ENCODE assay signal across 9 cellular contexts in the genomic region with DNA sequence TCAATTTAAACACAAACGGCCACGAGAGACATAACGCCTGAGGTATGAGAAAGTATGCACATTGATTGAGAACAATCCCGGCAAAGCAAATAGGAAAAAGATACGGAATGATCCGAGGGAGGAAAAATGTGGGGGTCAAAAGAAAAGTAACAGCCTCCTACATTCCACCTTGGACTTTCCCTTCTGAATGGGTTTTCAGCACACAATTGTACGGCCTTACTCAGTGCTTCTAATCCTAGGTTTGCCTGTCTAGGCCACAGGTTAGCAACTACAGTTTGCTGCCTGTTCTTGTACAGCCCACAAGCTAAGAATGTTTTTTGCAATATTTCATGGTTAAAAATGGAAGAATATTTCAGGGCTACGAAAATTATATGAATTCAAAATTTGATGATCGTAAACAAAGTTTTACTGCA. TPM values are rescaled to one million over a fixed set of nuclear protein-coding genes. Genes with fewer than 3 reads are reported as not detected.
A peak's percentile ranks its signal among the peaks of the same experiment; 100 is the strongest.
DNase-seq lines count a peak whose midpoint lies in the region; ATAC-seq, FAIRE-seq and TF ChIP-seq lines count a peak whose summit lies in the region.
"Had no signal": no experiment of that assay in that cellular context is flagged by ENCODE, and none has a peak within 500 bp of the region (broad histone marks: within the 10 kb centered on the region; RNA-seq: fewer than 3 reads in every experiment).

No MANE protein-coding gene starts in this region.

- no peak overlapping the region for H2BK5ac ChIP-seq in H1 (ENCODE audit: low read depth, low read length)

- FAIRE-seq in H1 (lab: Jason Lieb, UNC): no peak

- WGBS in heart right ventricle, 2 donors: 35 to 37% methylated on average over 9 of the region's 9 CpGs
- whole genome bisulfite sequencing in H1 (ENCODE audit: extremely low coverage in 1 of 2, insufficient coverage in 1 of 2, insufficient read length in 1 of 2, insufficient replicate concordance in 2 of 2, low coverage in 1 of 2, low lambda C conversion rate in 2 of 2, missing lambda C conversion rate in 1 of 2), 2 experiments: 73% methylated on average over 9 of the region's 9 CpGs; no CpG with 5 or more reads in 1 of the 2 experiments

- peak overlapping the region; percentile 87 to 96 (median 94) for H3K27ac ChIP-seq in heart right ventricle
- H3K27ac ChIP-seq in H1 (ENCODE audit: low read depth, low read length): no peak overlapping the region
- peak overlapping the region; percentile 69 for H3K27ac ChIP-seq in muscle layer of colon (ENCODE audit: low read depth, low read length)
- peak overlapping the region; percentile 66 to 93 for H3K27ac ChIP-seq in uterus

- TF ChIP-seq POLR2A in H1 (IDR thresholded peaks at IDR 0.05; ENCODE audit: control extremely low read depth in 1 of 2, low read depth in 2 of 2, low read length in 2 of 2) (no peak), uterus (IDR thresholded peaks at IDR 0.05) (no peak)

- peaks cover 11% of the 10 kb centered on the region for H3K23me2 ChIP-seq in H1 (ENCODE audit: low read depth, low read length)

- DNase-seq in heart right ventricle (no peak), cardiac septum (ENCODE audit: low spot score) (no peak), H1 (ENCODE audit: low read depth in 1 of 2, low spot score in 2 of 2) (no peak), uterus (no peak), inferior parietal cortex (ENCODE audit: extremely low spot score) (no peak)
- no peak for DNase-seq in stimulated activated CD4-positive, alpha-beta T cell treated with anti-CD3 and anti-CD28 coated beads, Interleukin-15, amount 100 ng/mL, for 24 hours
- DNase-seq: CD4-positive, CD25-positive, alpha-beta regulatory T cell had no signal

- no peak for TF ChIP-seq CTCF in heart right ventricle (IDR thresholded peaks at IDR 0.05)
- no peak for TF ChIP-seq CTCF in H1 (IDR thresholded peaks at IDR 0.05; ENCODE audit: control extremely low read depth in 1 of 3, insufficient read depth in 1 of 3, low read depth in 1 of 3, low read length in 3 of 3)
- no peak for TF ChIP-seq CTCF in uterus (IDR thresholded peaks at IDR 0.05)

- peak overlapping the region; percentile 93 for H2AFZ ChIP-seq in H1 (ENCODE audit: low read length)

- H4K20me1 ChIP-seq in H1 (replicated peaks in 1 of 2; ENCODE audit: control insufficient read depth in 1 of 2, insufficient read depth in 2 of 2, low read length in 2 of 2): no peaks in the 10 kb centered on the region

- H4K8ac ChIP-seq in H1 (ENCODE audit: extremely low read depth, insufficient read depth, low read length): no peak overlapping the region

- H3K79me1 ChIP-seq in H1 (ENCODE audit: low read depth, low read length): no peaks in the 10 kb centered on the region; the same call in 1 of the 2 replicates

- H3K9me3 ChIP-seq in heart right ventricle: peaks cover 0 to 7% (median 0%) of the 10 kb centered on the region in 11 donors
- no peaks in the 10 kb centered on the region for H3K9me3 ChIP-seq in H1 (ENCODE audit: insufficient read depth in 2 of 2, low read depth in 1 of 2, low read length in 1 of 2)
- H3K9me3 ChIP-seq in muscle layer of colon (ENCODE audit: low read length): no peaks in the 10 kb centered on the region
- no peaks in the 10 kb centered on the region for H3K9me3 ChIP-seq in uterus

- H3K9ac ChIP-seq in H1 (replicated peaks in 1 of 4; ENCODE audit: extremely low read depth in 1 of 4, low read depth in 3 of 4, low read length in 3 of 4) (peak overlapping the region in 2 of 4 experiments; percentile 43 to 78; a peak in 2 of 7 replicates), muscle layer of colon (ENCODE audit: low read length) (peak overlapping the region; percentile 7)

- no peak overlapping the region for H4K5ac ChIP-seq in H1 (ENCODE audit: insufficient read length, low read depth, low read length)

- H3K4ac ChIP-seq in H1 (replicated peaks; ENCODE audit: insufficient read length, low read depth, low read length): no peak overlapping the region

- H2BK15ac ChIP-seq in H1 (ENCODE audit: low read length): no peak overlapping the region

- H3K18ac ChIP-seq in H1 (ENCODE audit: extremely low read depth, low read length): peak overlapping the region; percentile 0; the same call in 1 of the 2 replicates

- TF ChIP-seq RAD21 in H1 (IDR thresholded peaks at IDR 0.05 in 1 of 2, conservative IDR thresholded peaks at IDR 0.05 in 1 of 2; ENCODE audit: low read depth in 2 of 2, low read length in 2 of 2): no peak

- H2AK5ac ChIP-seq in H1 (ENCODE audit: low read depth, low read length): no peak overlapping the region

- no peak overlapping the region for H3K56ac ChIP-seq in H1 (replicated peaks; ENCODE audit: insufficient read length, low read depth, low read length)

- intact Hi-C loops in heart right ventricle (cut with DNase I) (no loop called here), cardiac septum (cut with DNase I) (no loop called here), uterus (cut with DNase I; ENCODE audit: low total_unique reads) (no loop called here)

- CTCF ChIA-PET in H1 (lab: Charles Lee; ENCODE audit: partially characterized antibody): interaction anchor here (0.8 to 9.1 kb wide), 14 partner anchors 10 to 887 kb away, joined by 3 to 78 read pairs (median 5); partner anchors contain the start of gene RNF20

- no peak overlapping the region for H2BK20ac ChIP-seq in H1 (ENCODE audit: low read length)

- peaks cover 0 to 10% of the 10 kb centered on the region in 2 experiments; a peak in 1 of 4 replicates for H3K79me2 ChIP-seq in H1 (ENCODE audit: control insufficient read depth in 1 of 2, insufficient read depth in 2 of 2, low read length in 2 of 2)

- H2BK120ac ChIP-seq in H1 (replicated peaks; ENCODE audit: low read depth, low read length): no peak overlapping the region

- H4K91ac ChIP-seq in H1 (replicated peaks; ENCODE audit: insufficient read length, low read length): no peak overlapping the region

- peak overlapping the region; percentile 57 to 84 (median 74) for H3K4me3 ChIP-seq in heart right ventricle
- H3K4me3 ChIP-seq in H1 (ENCODE audit: extremely low read depth in 1 of 4, insufficient read depth in 2 of 4, low read depth in 3 of 4, low read length in 4 of 4): peak overlapping the region in 3 of 4 experiments; percentile 7 to 71 (median 70); a peak in 3 of 8 replicates
- H3K4me3 ChIP-seq in muscle layer of colon (ENCODE audit: low read depth in 1 of 2, low read length in 2 of 2): peak overlapping the region; percentile 74 to 75
- H3K4me3 ChIP-seq in uterus: peak overlapping the region; percentile 47 to 87

- H3K4me2 ChIP-seq in H1 (ENCODE audit: insufficient read depth in 1 of 2, low read depth in 2 of 2, low read length in 2 of 2): peak overlapping the region; percentile 96 to 99

- H3K27me3 ChIP-seq in heart right ventricle (peaks cover 0 to 46% (median 0%) of the 10 kb centered on the region in 7 donors), H1 (replicated peaks in 1 of 4; ENCODE audit: control insufficient read depth in 3 of 4, extremely low read depth in 1 of 4, insufficient read depth in 3 of 4, low read length in 3 of 4) (peaks cover 0 to 5% (median 2%) of the 10 kb centered on the region in 4 experiments; a peak in 5 of 7 replicates), muscle layer of colon (ENCODE audit: control insufficient read depth in 1 of 2, insufficient read depth in 2 of 2, low read length in 2 of 2) (no peaks in the 10 kb centered on the region), uterus (no peaks in the 10 kb centered on the region)

- H3K4me1 ChIP-seq in heart right ventricle: peaks cover 0 to 44% (median 15%) of the 10 kb centered on the region in 9 donors
- H3K4me1 ChIP-seq in H1 (replicated peaks in 1 of 4; ENCODE audit: control insufficient read depth in 3 of 4, insufficient read depth in 4 of 4, low read length in 3 of 4): peaks cover 5 to 9% (median 7%) of the 10 kb centered on the region in 4 experiments; a peak in 6 of 7 replicates
- peaks cover 8% of the 10 kb centered on the region for H3K4me1 ChIP-seq in muscle layer of colon (ENCODE audit: insufficient read depth, low read length)
- no peaks in the 10 kb centered on the region for H3K4me1 ChIP-seq in uterus

- H3K36me3 ChIP-seq in heart right ventricle: no peaks in the 10 kb centered on the region
- no peaks in the 10 kb centered on the region for H3K36me3 ChIP-seq in H1 (ENCODE audit: control insufficient read depth in 2 of 4, insufficient read depth in 4 of 4, low read length in 3 of 4)
- no peaks in the 10 kb centered on the region for H3K36me3 ChIP-seq in muscle layer of colon (ENCODE audit: insufficient read depth, low read length)
- no peaks in the 10 kb centered on the region for H3K36me3 ChIP-seq in uterus

- no peak for TF ChIP-seq EP300 in H1 (IDR thresholded peaks at IDR 0.05; ENCODE audit: borderline replicate concordance in 1 of 2, low read depth in 2 of 2, low read length in 2 of 2)

- POLR2A ChIA-PET in H1 (lab: Charles Lee; ENCODE audit: partially characterized antibody): interaction anchor here (1.1 to 3.8 kb wide), 8 partner anchors 12 to 46 kb away, joined by 3 to 21 read pairs (median 11); partner anchors contain the start of gene RNF20

- H2BK12ac ChIP-seq in H1 (ENCODE audit: low read depth, low read length): no peak overlapping the region

- no peak overlapping the region for H3K14ac ChIP-seq in H1 (ENCODE audit: insufficient read length)

- H3K23ac ChIP-seq in H1 (ENCODE audit: insufficient read length): no peak overlapping the region

- ATAC-seq in heart right ventricle (peak in 2 of 8 donors; percentile 24 to 33), HG03520 (IDR thresholded peaks at IDR 0.05; ENCODE audit: unreplicated experiment) (no peak)

RNA-seq across cellular contexts. Expression of gene RNF20, which starts 46.2 kb away (rescaled TPM):
- 10 to 100 TPM; 39.1 to 64.4 (median 58.2) TPM for total RNA-seq in heart right ventricle
- polyA plus RNA-seq in heart right ventricle: 10 to 100 TPM; 13.2 to 14.0 TPM
- total RNA-seq in cardiac septum: 58.4 TPM
- total RNA-seq in H1 (2021; fragmentation: NEBNext Ultra II Directional; extraction: Animal tissue kit (Norgen Biotek cat#: 25700)): 61.9 and 65.2 TPM in 2 replicates
- polyA plus RNA-seq in H1 (2011; rRNA removed): 7.3 and 9.4 TPM in 2 replicates
- polyA plus RNA-seq in H1 (2011; cell fraction: cytosol; rRNA removed): 16.7 TPM
- polyA plus RNA-seq in H1 (2011; cell fraction: nucleus; rRNA removed): 9.8 TPM
- polyA plus RNA-seq in H1 (2012, experiment 1 of 2): 29.3 to 59.4 TPM (median 49.3 TPM) in 4 replicates
- polyA plus RNA-seq in H1 (2012, experiment 2 of 2): 3.2 TPM
- polyA plus RNA-seq in H1 (2013, experiment 1 of 2): 39.4 TPM
- 36.7 TPM for polyA plus RNA-seq in H1 (2013, experiment 2 of 2)
- 45.9 and 62.0 TPM in 2 replicates for polyA minus RNA-seq in H1 (2011; rRNA and poly(A)+ RNA removed)
- 21.4 TPM for polyA minus RNA-seq in H1 (2011; cell fraction: cytosol; rRNA and poly(A)+ RNA removed)
- polyA minus RNA-seq in H1 (2011; cell fraction: nucleus; rRNA and poly(A)+ RNA removed): 34.2 TPM
- 10 to 100 TPM; 27.1 to 48.3 (median 35.6) TPM for total RNA-seq in uterus

RNA-seq across cellular contexts. Expression of gene ALDOB, which starts 51.9 kb away (rescaled TPM):
- total RNA-seq in heart right ventricle (1 to 10 TPM in 1 of 10 donors, under 1 TPM in 7, not detected in 2; 0.19 to 1.4 (median 0.46) TPM), cardiac septum (0.13 TPM), uterus (under 1 TPM in 1 of 4 donors, not detected in 3; 0.95 TPM)
- polyA plus RNA-seq in heart right ventricle (under 1 TPM; 0.17 to 0.44 TPM), H1 (2011; rRNA removed) (not detected in 2 replicates)
- total RNA-seq in H1 (2021; fragmentation: NEBNext Ultra II Directional; extraction: Animal tissue kit (Norgen Biotek cat#: 25700)): not detected in 2 replicates
- polyA plus RNA-seq in H1 (2011; cell fraction: cytosol; rRNA removed): not detected
- polyA plus RNA-seq in H1 (2011; cell fraction: nucleus; rRNA removed): not detected
- polyA plus RNA-seq in H1 (2012, experiment 1 of 2): not detected in 4 replicates
- not detected for polyA plus RNA-seq in H1 (2012, experiment 2 of 2)
- polyA plus RNA-seq in H1 (2013, experiment 1 of 2): not detected
- polyA plus RNA-seq in H1 (2013, experiment 2 of 2): not detected
- polyA minus RNA-seq in H1 (2011; rRNA and poly(A)+ RNA removed): not detected in 2 replicates
- polyA minus RNA-seq in H1 (2011; cell fraction: cytosol; rRNA and poly(A)+ RNA removed): not detected
- not detected for polyA minus RNA-seq in H1 (2011; cell fraction: nucleus; rRNA and poly(A)+ RNA removed)
- total RNA-seq: CD4-positive, CD25-positive, alpha-beta regulatory T cell had no signal
- polyA plus RNA-seq: CD4-positive, CD25-positive, alpha-beta regulatory T cell had no signal
